ENCODE assay signal across 2 cellular contexts in genomic region chr22:38236786-38237185, GRCh38.
A peak's percentile ranks its signal among the peaks of the same experiment; 100 is the strongest.
TF ChIP-seq lines count a peak whose summit lies in the region.

No MANE protein-coding gene starts in this region.

TF ChIP-seq in HCT116, 20 proteins besides CTCF, POLR2A, EP300 and RAD21 (continued from another document):
- peak; percentile 40; the same call in 1 of the 2 replicates for TF ChIP-seq SP1 (IDR thresholded peaks at IDR 0.05; ENCODE audit: low read depth)

TF ChIP-seq in SK-N-SH treated with all-trans-retinoic acid at 6 μM for 48 hours, 23 proteins besides CTCF, POLR2A, EP300 and RAD21 (continued from another document):
- TF ChIP-seq CSRNP3 (CRISPR knock-in tag; IDR thresholded peaks at IDR 0.05): no peak
- no peak for TF ChIP-seq ZNF70 (CRISPR knock-in tag; IDR thresholded peaks at IDR 0.05)
- TF ChIP-seq ARNTL (CRISPR knock-in tag; IDR thresholded peaks at IDR 0.05; ENCODE audit: borderline replicate concordance, low read depth): no peak
- TF ChIP-seq ZC3H10 (CRISPR knock-in tag; IDR thresholded peaks at IDR 0.05): no peak
- TF ChIP-seq PPARA (CRISPR knock-in tag; IDR thresholded peaks at IDR 0.05; ENCODE audit: borderline replicate concordance): no peak
- TF ChIP-seq OSR1 (CRISPR knock-in tag; IDR thresholded peaks at IDR 0.05): no peak
- no peak for TF ChIP-seq CREB5 (CRISPR knock-in tag; IDR thresholded peaks at IDR 0.05; ENCODE audit: low read depth)
- TF ChIP-seq ESRRG (CRISPR knock-in tag; IDR thresholded peaks at IDR 0.05): no peak
- no peak for TF ChIP-seq ISL1 (CRISPR knock-in tag; IDR thresholded peaks at IDR 0.05)
- TF ChIP-seq TCF4 (CRISPR knock-in tag; IDR thresholded peaks at IDR 0.05; ENCODE audit: borderline replicate concordance): no peak
- TF ChIP-seq ZNF8 (CRISPR knock-in tag; IDR thresholded peaks at IDR 0.05): no peak
- TF ChIP-seq, protein P1, sequence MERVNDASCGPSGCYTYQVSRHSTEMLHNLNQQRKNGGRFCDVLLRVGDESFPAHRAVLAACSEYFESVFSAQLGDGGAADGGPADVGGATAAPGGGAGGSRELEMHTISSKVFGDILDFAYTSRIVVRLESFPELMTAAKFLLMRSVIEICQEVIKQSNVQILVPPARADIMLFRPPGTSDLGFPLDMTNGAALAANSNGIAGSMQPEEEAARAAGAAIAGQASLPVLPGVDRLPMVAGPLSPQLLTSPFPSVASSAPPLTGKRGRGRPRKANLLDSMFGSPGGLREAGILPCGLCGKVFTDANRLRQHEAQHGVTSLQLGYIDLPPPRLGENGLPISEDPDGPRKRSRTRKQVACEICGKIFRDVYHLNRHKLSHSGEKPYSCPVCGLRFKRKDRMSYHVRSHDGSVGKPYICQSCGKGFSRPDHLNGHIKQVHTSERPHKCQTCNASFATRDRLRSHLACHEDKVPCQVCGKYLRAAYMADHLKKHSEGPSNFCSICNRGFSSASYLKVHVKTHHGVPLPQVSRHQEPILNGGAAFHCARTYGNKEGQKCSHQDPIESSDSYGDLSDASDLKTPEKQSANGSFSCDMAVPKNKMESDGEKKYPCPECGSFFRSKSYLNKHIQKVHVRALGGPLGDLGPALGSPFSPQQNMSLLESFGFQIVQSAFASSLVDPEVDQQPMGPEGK (CRISPR knock-in tag; IDR thresholded peaks at IDR 0.05; ENCODE audit: borderline replicate concordance): no peak
- TF ChIP-seq BACH2 (CRISPR knock-in tag; IDR thresholded peaks at IDR 0.05; ENCODE audit: borderline replicate concordance): no peak
- no peak for TF ChIP-seq RARB (CRISPR knock-in tag; IDR thresholded peaks at IDR 0.05)
- TF ChIP-seq TOX (CRISPR knock-in tag; IDR thresholded peaks at IDR 0.05; ENCODE audit: borderline replicate concordance): no peak
- no peak for TF ChIP-seq ZNF565 (CRISPR knock-in tag; conservative IDR thresholded peaks at IDR 0.05; ENCODE audit: low read depth)
- no peak for TF ChIP-seq TSHZ2 (CRISPR knock-in tag; IDR thresholded peaks at IDR 0.05)
- no peak for TF ChIP-seq CSDC2 (CRISPR knock-in tag; IDR thresholded peaks at IDR 0.05)
TF ChIP-seq in SK-N-SH treated with all-trans-retinoic acid at 6 μM for 48 hours: peak in this region for 0.
